ENCODE assay signal across 26 cellular contexts in the genomic region with DNA sequence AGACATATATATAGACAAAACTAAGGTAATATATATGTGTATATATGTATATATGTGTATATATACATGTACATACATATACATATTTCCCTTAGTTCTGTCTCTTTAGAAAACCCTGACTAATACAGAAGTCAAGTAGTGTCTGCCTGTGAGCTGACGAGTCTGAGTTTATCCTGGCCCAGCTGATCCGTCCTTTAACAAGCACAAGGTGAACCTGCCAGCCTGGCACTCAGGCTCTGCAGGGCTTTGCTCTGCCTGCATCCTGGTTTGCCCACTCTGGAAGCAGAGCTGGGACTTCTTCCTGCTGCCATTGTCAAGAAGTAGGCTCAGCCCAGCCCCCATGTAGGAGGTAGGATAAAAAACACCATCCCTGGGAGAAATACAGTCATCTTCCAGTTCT.
"Had no signal": no experiment of that assay in that cellular context is flagged by ENCODE, and none has a peak within 500 bp of the region (broad histone marks: within the 10 kb centered on the region; RNA-seq: fewer than 3 reads in every experiment).

No MANE protein-coding gene starts in this region.

- ATAC-seq: activated CD4-positive, alpha-beta T cell treated with anti-CD3 and anti-CD28 coated beads for 36 hours; activated CD8-positive, alpha-beta memory T cell treated with anti-CD3 and anti-CD28 coated beads, Interleukin-2, amount 10 ng/mL, durations not matched to agents 7 days and 5 days; activated CD8-positive, alpha-beta T cell treated with anti-CD3 and anti-CD28 coated beads, Interleukin-2, amount 10 ng/mL, durations not matched to agents 7 days and 5 days; activated naive CD8-positive, alpha-beta T cell treated with anti-CD3 and anti-CD28 coated beads, Interleukin-2, amount 50 U/mL, for 24 hours; body of pancreas had no signal

- H3K27me3 ChIP-seq: adrenal gland, body of pancreas, colonic mucosa had no signal

- H3K36me3 ChIP-seq: adrenal gland, colonic mucosa had no signal

- H3K4me3 ChIP-seq: adrenal gland, body of pancreas, colonic mucosa had no signal

- H3K9me3 ChIP-seq: adrenal gland, body of pancreas, colonic mucosa had no signal

- DNase-seq: activated CD4-positive, alpha-beta memory T cell treated with anti-CD3 and anti-CD28 coated beads for 36 hours; activated CD4-positive, alpha-beta T cell treated with anti-CD3 and anti-CD28 coated beads for 36 hours; activated CD4-positive, alpha-beta T cell treated with anti-CD3 and anti-CD28 coated beads, Interleukin-2, amount 10 ng/mL, durations not matched to agents 24 days and 14 days; activated CD4-positive, CD25-positive, alpha-beta regulatory T cell; activated CD4-positive, CD25-positive, alpha-beta regulatory T cell treated with anti-CD3 and anti-CD28 coated beads, Interleukin-2, amount 50 U/mL, for 72 hours; activated CD8-positive, alpha-beta memory T cell treated with anti-CD3 and anti-CD28 coated beads, Interleukin-2, amount 10 ng/mL, durations not matched to agents 7 days and 5 days; activated CD8-positive, alpha-beta memory T cell treated with anti-CD3 and anti-CD28 coated beads, Interleukin-2, amount 50 U/mL, for 4 hours; activated CD8-positive, alpha-beta T cell treated with anti-CD3 and anti-CD28 coated beads, Interleukin-2, amount 10 ng/mL, durations not matched to agents 7 days and 5 days; activated effector memory CD4-positive, alpha-beta T cell treated with anti-CD3 and anti-CD28 coated beads, Interleukin-2, amount 50 U/mL, for 16 hours; activated naive CD4-positive, alpha-beta T cell treated with anti-CD3 and anti-CD28 coated beads for 36 hours; activated naive CD8-positive, alpha-beta T cell treated with anti-CD3 and anti-CD28 coated beads for 36 hours; activated naive CD8-positive, alpha-beta T cell treated with anti-CD3 and anti-CD28 coated beads, Interleukin-2, amount 50 U/mL, for 24 hours; activated T-cell treated with anti-CD3 and anti-CD28 coated beads, Interleukin-2, amount 50 U/mL, for 1 hour; activated T-cell treated with anti-CD3 and anti-CD28 coated beads, Interleukin-2, amount 50 U/mL, for 48 hours; adrenal gland; amygdala; aorta; body of pancreas; central memory CD4-positive, alpha-beta T cell; cerebellar nuclear complex; colonic mucosa; effector CD8-positive, alpha-beta T cell; foreskin fibroblast; head of caudate nucleus; T-helper 2 cell had no signal

- H3K27ac ChIP-seq: adrenal gland, body of pancreas, colonic mucosa, epithelial cell of prostate had no signal

- H3K4me1 ChIP-seq: adrenal gland, body of pancreas, colonic mucosa had no signal
